In the genomic region with DNA sequence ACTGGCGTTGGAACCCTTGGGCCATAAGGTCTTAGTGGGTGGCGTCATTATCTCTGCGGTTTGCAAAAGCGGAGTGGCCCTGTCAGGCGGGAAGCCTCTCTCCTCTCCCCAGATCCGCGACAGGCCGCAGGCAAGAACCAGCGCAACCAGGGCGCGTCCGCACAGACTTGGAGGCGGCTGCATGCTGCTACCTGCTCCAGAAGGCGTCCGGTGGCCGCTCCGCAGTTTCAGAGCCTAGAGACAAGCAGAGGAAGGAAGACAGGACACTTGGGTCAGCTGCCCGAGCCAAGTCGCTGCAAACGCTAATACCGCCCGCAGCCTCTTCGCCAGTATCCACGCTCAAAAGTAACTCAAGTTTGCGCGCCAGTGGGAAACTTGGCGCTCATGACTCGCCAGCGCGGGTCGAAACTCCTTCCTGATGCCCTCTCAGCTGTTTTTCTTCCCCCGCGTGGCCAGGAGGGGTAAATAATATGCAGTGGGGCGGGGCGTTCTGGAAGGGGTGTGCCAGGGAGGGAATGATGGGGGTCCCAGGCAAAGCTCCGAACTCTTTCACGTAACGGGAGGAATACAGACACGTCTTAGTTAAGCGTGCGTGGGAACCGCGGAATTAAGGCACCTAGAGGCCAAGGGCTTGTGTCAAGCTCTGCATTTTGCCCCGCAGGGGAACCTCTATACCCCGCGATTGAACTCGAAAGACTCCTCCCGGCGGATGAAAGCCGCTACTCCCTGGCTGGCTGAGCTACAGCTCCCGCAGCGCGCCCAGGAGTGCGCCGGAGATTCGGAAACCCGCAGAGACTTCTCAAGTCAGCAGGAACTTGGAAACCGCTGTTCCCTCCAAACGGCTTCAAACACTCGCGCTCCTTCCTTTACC, we compare ENCODE assay signal across 9 cellular contexts. TPM values are rescaled to one million over a fixed set of nuclear protein-coding genes. Genes with fewer than 3 reads are reported as not detected.
DNase-seq lines count a peak whose midpoint lies in the region; ATAC-seq and TF ChIP-seq lines count a peak whose summit lies in the region.
"Had no signal": no experiment of that assay in that cellular context is flagged by ENCODE, and none has a peak within 500 bp of the region (broad histone marks: within the 10 kb centered on the region; RNA-seq: fewer than 3 reads in every experiment).

TSS of gene EDNRB (minus strand) at position 441 of the 871 bp plus-strand sequence. CDS start at position 183, 258 bp downstream.

- H3K4me1 Mint-ChIP-seq in osteocyte (ENCODE audit: unreplicated experiment), result peaks cover 5% of the 10 kb centered on the region

- no peak within 1 kb of the TSS for H3K27ac ChIP-seq in stomach smooth muscle (ENCODE audit: low read length)
- H3K27ac ChIP-seq: BLaER1 treated with 17β-estradiol and CSF1 and Interleukin-3, amounts not matched to agents 10 nM and 100 nM had no signal

- ATAC-seq in left lobe of liver, result peak; percentile 69
- ATAC-seq in GM21360 (IDR thresholded peaks at IDR 0.05; ENCODE audit: unreplicated experiment), result no peak

- peak within 1 kb of the TSS; percentile 51 for H3K4me3 ChIP-seq in NB4 (ENCODE audit: low read depth, low read length)
- H3K4me3 ChIP-seq in stomach smooth muscle (ENCODE audit: low read length in 2 of 2), result peak within 1 kb of the TSS; percentile 70 to 78
- H3K4me3 ChIP-seq: BLaER1 treated with 17β-estradiol and CSF1 and Interleukin-3, amounts not matched to agents 10 nM and 100 nM had no signal

- H3K36me3 ChIP-seq in stomach smooth muscle (ENCODE audit: control insufficient read depth in 2 of 2, insufficient read depth in 2 of 2, low read length in 2 of 2), result no peaks in the 10 kb centered on the region
- H3K36me3 ChIP-seq: BLaER1 treated with 17β-estradiol and CSF1 and Interleukin-3, amounts not matched to agents 10 nM and 100 nM had no signal

- H3K36me3 Mint-ChIP-seq in osteocyte (ENCODE audit: unreplicated experiment), result no peaks in the 10 kb centered on the region

- H3K9me3 Mint-ChIP-seq in osteocyte (ENCODE audit: unreplicated experiment), result no peaks in the 10 kb centered on the region

- H3K9ac ChIP-seq in stomach smooth muscle (ENCODE audit: low read length in 2 of 2), result peak within 1 kb of the TSS; percentile 32 to 42
- H3K9ac ChIP-seq: BLaER1 treated with 17β-estradiol and CSF1 and Interleukin-3, amounts not matched to agents 10 nM and 100 nM had no signal

- no peak within 1 kb of the TSS for H3K4me3 Mint-ChIP-seq in osteocyte (ENCODE audit: unreplicated experiment)

- peaks cover 12% of the 10 kb centered on the region for H3K4me1 ChIP-seq in stomach smooth muscle (ENCODE audit: control insufficient read depth, insufficient read depth, low read length)
- H3K4me1 ChIP-seq: BLaER1 treated with 17β-estradiol and CSF1 and Interleukin-3, amounts not matched to agents 10 nM and 100 nM had no signal

- TF ChIP-seq POLR2A in NB4 (IDR thresholded peaks at IDR 0.05; ENCODE audit: extremely low read depth, insufficient read length), result no peak

- DNase-seq in NCI-H1417 (lab: John Stamatoyannopoulos, UW) (peak in 2 of 3 experiments; percentile 74 to 76), NCI-H1417 treated with DMSO at 0.1 percent for 48 hours (lab: John Stamatoyannopoulos, UW) (no peak), NB4 (ENCODE audit: low read depth) (peak; percentile 52), ecto neural progenitor cell (ENCODE audit: low spot score) (peak; percentile 72), left lobe of liver (ENCODE audit: low spot score) (peak; percentile 45), osteocyte (ENCODE audit: extremely low spot score, unreplicated experiment) (no peak)

- TF ChIP-seq CTCF in NB4 (IDR thresholded peaks at IDR 0.05; ENCODE audit: low read depth, low read length) (no peak), osteocyte (IDR thresholded peaks at IDR 0.05) (no peak)

- no peaks in the 10 kb centered on the region for H3K9me3 ChIP-seq in stomach smooth muscle (ENCODE audit: control insufficient read depth in 2 of 2, low read length in 2 of 2)

- H3K27me3 ChIP-seq in stomach smooth muscle (ENCODE audit: control insufficient read depth in 1 of 2, insufficient read depth in 2 of 2, low read length in 2 of 2), result peaks cover 10 to 20% of the 10 kb centered on the region in 2 donors
- H3K27me3 ChIP-seq: BLaER1 treated with 17β-estradiol and CSF1 and Interleukin-3, amounts not matched to agents 10 nM and 100 nM had no signal

- H3K27me3 Mint-ChIP-seq in osteocyte (ENCODE audit: unreplicated experiment), result peaks cover 9% of the 10 kb centered on the region

- no peak within 1 kb of the TSS for H3K27ac Mint-ChIP-seq in osteocyte (ENCODE audit: unreplicated experiment)

RNA-seq across cellular contexts. Expression of gene EDNRB, which starts in this region (rescaled TPM):
- total RNA-seq in left lobe of liver (27.3 TPM), osteocyte (not detected in 2 replicates)

Comparison
In these comparisons a context has a peak if more than half of its experiments do, and no peak if none do; other contexts are left out.
1. RNA of gene EDNRB (total RNA-seq): 27.3 TPM in left lobe of liver (single experiment); not detected in osteocyte; every median in the first group is over 10 times any median in the second.
2. DNase-seq: peak in NCI-H1417 (2 of 3), NB4 (single experiment), ecto neural progenitor cell (single experiment) and left lobe of liver (single experiment); none in NCI-H1417 treated with DMSO at 0.1 percent for 48 hours (single experiment) and osteocyte (single experiment).